ENCODE assay signal across 16 cellular contexts in genomic region chr17:67311551-67311950, GRCh38.
"Had no signal": no experiment of that assay in that cellular context is flagged by ENCODE, and none has a peak within 500 bp of the region (broad histone marks: within the 10 kb centered on the region; RNA-seq: fewer than 3 reads in every experiment).

No MANE protein-coding gene starts in this region.

- DNase-seq: activated CD4-positive, alpha-beta T cell treated with anti-CD3 and anti-CD28 coated beads, Interleukin-2, amount 50 U/mL, for 48 hours; activated CD8-positive, alpha-beta memory T cell treated with anti-CD3 and anti-CD28 coated beads, Interleukin-2, amount 10 ng/mL, durations not matched to agents 7 days and 5 days; activated effector memory CD4-positive, alpha-beta T cell treated with anti-CD3 and anti-CD28 coated beads, Interleukin-2, amount 50 U/mL, for 16 hours; activated T-cell treated with anti-CD3 and anti-CD28 coated beads, Interleukin-2, amount 50 U/mL, for 4 hours; amygdala; brain microvascular endothelial cell; left colon; mesenchymal stem cell; stimulated activated CD4-positive, alpha-beta T cell treated with anti-CD3 and anti-CD28 coated beads, Interleukin-2, amount 100 ng/mL, for 48 hours; stimulated activated naive CD4-positive, alpha-beta T cell treated with Interleukin-2 at 50 U/mL for 16 hours; T-helper 17 cell; upper lobe of right lung had no signal

- H3K36me3 ChIP-seq: brain microvascular endothelial cell, esophagus muscularis mucosa, upper lobe of right lung had no signal

- ATAC-seq: activated CD4-positive, CD25-positive, alpha-beta regulatory T cell treated with anti-CD3 and anti-CD28 coated beads, Interleukin-2, amount 50 U/mL, for 24 hours; activated CD8-positive, alpha-beta memory T cell treated with anti-CD3 and anti-CD28 coated beads, Interleukin-2, amount 10 ng/mL, durations not matched to agents 7 days and 5 days; activated naive CD4-positive, alpha-beta T cell treated with anti-CD3 and anti-CD28 coated beads, Interleukin-2, amount 50 U/mL, for 72 hours; activated T-cell treated with anti-CD3 and anti-CD28 coated beads, Interleukin-2, amount 50 U/mL, for 4 hours; left colon; natural killer cell treated with Interleukin-12 subunit alpha and Interleukin-12 subunit beta and Interleukin-15 and Interleukin-18, amount 100 ng/mL, for 72 hours; T-helper 17 cell had no signal

- H3K27me3 ChIP-seq: brain microvascular endothelial cell, esophagus muscularis mucosa, upper lobe of right lung had no signal

- H3K9me3 ChIP-seq: esophagus muscularis mucosa, upper lobe of right lung had no signal

- H3K27ac ChIP-seq: brain microvascular endothelial cell, esophagus muscularis mucosa, upper lobe of right lung had no signal

- H3K4me1 ChIP-seq: esophagus muscularis mucosa had no signal

- H3K4me3 ChIP-seq: esophagus muscularis mucosa, upper lobe of right lung had no signal
